Comparison of ENCODE assay signal across 27 cellular contexts in genomic region chr2:82316573-82317371, GRCh38.
DNase-seq lines count a peak whose midpoint lies in the region; ATAC-seq and TF ChIP-seq lines count a peak whose summit lies in the region.
"Had no signal": no experiment of that assay in that cellular context is flagged by ENCODE, and none has a peak within 500 bp of the region (broad histone marks: within the 10 kb centered on the region; RNA-seq: fewer than 3 reads in every experiment).

No MANE protein-coding gene starts in this region.

- WGBS in upper lobe of left lung, 2 donors = 31 to 37% methylated on average over 4 of the region's 4 CpGs

- DNase-seq in NCI-H1417 (lab: John Stamatoyannopoulos, UW) (peak in 2 of 3 experiments; percentile 10 to 32), NCI-H1417 treated with DMSO at 0.1 percent for 48 hours (lab: John Stamatoyannopoulos, UW) (no peak), NCI-H510A treated with DMSO at 0.1 percent for 48 hours (lab: John Stamatoyannopoulos, UW) (peak; percentile 69), fibroblast of pulmonary artery (ENCODE audit: low read depth) (peak; percentile 1), upper lobe of left lung (no peak)
- no peak for DNase-seq in natural killer cell treated with Interleukin-12 subunit alpha and Interleukin-12 subunit beta and Interleukin-15 and Interleukin-18, amount 100 ng/mL, for 72 hours (ENCODE audit: low spot score)
- DNase-seq in naive thymus-derived CD4-positive, alpha-beta T cell = no peak
- DNase-seq: activated B cell treated with CpG ODN at 0.5 μM for 24 hours; activated CD4-positive, alpha-beta T cell treated with anti-CD3 and anti-CD28 coated beads, Interleukin-2, amount 50 U/mL, for 4 hours; activated effector memory CD4-positive, alpha-beta T cell treated with Interleukin-2 at 50 U/mL for 16 hours; CD8-positive, alpha-beta T cell; DMS79; effector CD4-positive, alpha-beta T cell; gastrocnemius medialis; hippocampal formation; NCI-H1436 treated with DMSO at 0.1 percent for 48 hours; NCI-H446; RPMI8226 had no signal

- no peaks in the 10 kb centered on the region for H3K9me3 ChIP-seq in upper lobe of left lung
- no peaks in the 10 kb centered on the region for H3K9me3 ChIP-seq in naive thymus-derived CD4-positive, alpha-beta T cell (ENCODE audit: control insufficient read depth in 2 of 3, low read length in 3 of 3)
- H3K9me3 ChIP-seq: gastrocnemius medialis, neutrophil had no signal

- no peak for ATAC-seq in natural killer cell treated with Interleukin-12 subunit alpha and Interleukin-12 subunit beta and Interleukin-15 and Interleukin-18, amount 100 ng/mL, for 72 hours
- ATAC-seq in upper lobe of left lung (ENCODE audit: low FRiP score in 2 of 2) = no peak
- ATAC-seq in HG03139 (IDR thresholded peaks at IDR 0.05; ENCODE audit: unreplicated experiment) = no peak
- ATAC-seq in naive thymus-derived CD4-positive, alpha-beta T cell = no peak
- ATAC-seq: CD8-positive, alpha-beta T cell; gastrocnemius medialis; GM12878; SK-N-SH treated with all-trans-retinoic acid at 6 μM for 48 hours; stimulated activated memory B cell treated with anti-CD40 and anti-IgM and Interleukin-4, amounts not matched to agents 10 μg/mL and 1 μg/mL and 100 μg/mL, for 72 hours had no signal

- no peak overlapping the region for H3K27ac Mint-ChIP-seq in natural killer cell treated with Interleukin-12 subunit alpha and Interleukin-12 subunit beta and Interleukin-15 and Interleukin-18, amount 100 ng/mL, for 72 hours
- H3K27ac Mint-ChIP-seq in naive thymus-derived CD4-positive, alpha-beta T cell = no peak overlapping the region
- H3K27ac Mint-ChIP-seq: activated B cell treated with CpG ODN at 0.5 μM for 24 hours; CD8-positive, alpha-beta T cell; stimulated activated memory B cell treated with anti-CD40 and anti-IgM and Interleukin-4, amounts not matched to agents 10 μg/mL and 1 μg/mL and 100 μg/mL, for 72 hours; T-helper 2 cell treated with Interferon-gamma antibody and Interleukin-4, amounts not matched to agents 5 μg/mL and 100 μg/mL, for 36 hours had no signal

- no peak overlapping the region for H3K4me3 Mint-ChIP-seq in natural killer cell treated with Interleukin-12 subunit alpha and Interleukin-12 subunit beta and Interleukin-15 and Interleukin-18, amount 100 ng/mL, for 72 hours
- no peak overlapping the region for H3K4me3 Mint-ChIP-seq in naive thymus-derived CD4-positive, alpha-beta T cell
- H3K4me3 Mint-ChIP-seq: activated B cell treated with CpG ODN at 0.5 μM for 24 hours; CD8-positive, alpha-beta T cell; stimulated activated memory B cell treated with anti-CD40 and anti-IgM and Interleukin-4, amounts not matched to agents 10 μg/mL and 1 μg/mL and 100 μg/mL, for 72 hours; T-helper 2 cell treated with Interferon-gamma antibody and Interleukin-4, amounts not matched to agents 5 μg/mL and 100 μg/mL, for 36 hours had no signal

- TF ChIP-seq CTCF in fibroblast of pulmonary artery (IDR thresholded peaks at IDR 0.05; ENCODE audit: low read length, missing control alignments) (no peak), upper lobe of left lung (IDR thresholded peaks at IDR 0.05) (no peak)

- intact Hi-C loops in naive thymus-derived CD4-positive, alpha-beta T cell (cut with micrococcal nuclease) = no loop called here

- peaks cover 15% of the 10 kb centered on the region for H3K9me3 Mint-ChIP-seq in natural killer cell treated with Interleukin-12 subunit alpha and Interleukin-12 subunit beta and Interleukin-15 and Interleukin-18, amount 100 ng/mL, for 72 hours
- peaks cover 0 to 23% (median 4%) of the 10 kb centered on the region in 11 donors for H3K9me3 Mint-ChIP-seq in naive thymus-derived CD4-positive, alpha-beta T cell

- CTCF ChIA-PET in naive thymus-derived CD4-positive, alpha-beta T cell (lab: Charles Lee) = no interaction called here

- H3K27ac ChIP-seq in upper lobe of left lung = no peak overlapping the region
- no peak overlapping the region for H3K27ac ChIP-seq in naive thymus-derived CD4-positive, alpha-beta T cell (ENCODE audit: low read depth, low read length)
- H3K27ac ChIP-seq: 22Rv1, gastrocnemius medialis, neutrophil, skin epidermis had no signal

- no peak for TF ChIP-seq EP300 in upper lobe of left lung (IDR thresholded peaks at IDR 0.05)

- H3K36me3 ChIP-seq in upper lobe of left lung = no peaks in the 10 kb centered on the region
- H3K36me3 ChIP-seq in naive thymus-derived CD4-positive, alpha-beta T cell (ENCODE audit: control insufficient read depth in 2 of 3, insufficient read depth in 3 of 3, low read length in 3 of 3) = no peaks in the 10 kb centered on the region
- H3K36me3 ChIP-seq: gastrocnemius medialis, neutrophil had no signal

- TF ChIP-seq POLR2A in upper lobe of left lung (IDR thresholded peaks at IDR 0.05) = no peak

- H3K4me3 ChIP-seq in fibroblast of pulmonary artery (replicated peaks; ENCODE audit: low read depth, low read length) (no peak overlapping the region), upper lobe of left lung (no peak overlapping the region)
- no peak overlapping the region for H3K4me3 ChIP-seq in naive thymus-derived CD4-positive, alpha-beta T cell (ENCODE audit: low read length)
- H3K4me3 ChIP-seq: gastrocnemius medialis, GM12878, lung, skin epidermis had no signal

- no peaks in the 10 kb centered on the region for H3K4me1 Mint-ChIP-seq in natural killer cell treated with Interleukin-12 subunit alpha and Interleukin-12 subunit beta and Interleukin-15 and Interleukin-18, amount 100 ng/mL, for 72 hours (ENCODE audit: low read depth in 2 of 2)
- no peaks in the 10 kb centered on the region for H3K4me1 Mint-ChIP-seq in naive thymus-derived CD4-positive, alpha-beta T cell
- H3K4me1 Mint-ChIP-seq: activated B cell treated with CpG ODN at 0.5 μM for 24 hours; stimulated activated memory B cell treated with anti-CD40 and anti-IgM and Interleukin-4, amounts not matched to agents 10 μg/mL and 1 μg/mL and 100 μg/mL, for 72 hours had no signal

- no peaks in the 10 kb centered on the region for H3K27me3 Mint-ChIP-seq in natural killer cell treated with Interleukin-12 subunit alpha and Interleukin-12 subunit beta and Interleukin-15 and Interleukin-18, amount 100 ng/mL, for 72 hours
- H3K27me3 Mint-ChIP-seq in naive thymus-derived CD4-positive, alpha-beta T cell = no peaks in the 10 kb centered on the region
- H3K27me3 Mint-ChIP-seq: activated B cell treated with CpG ODN at 0.5 μM for 24 hours; stimulated activated memory B cell treated with anti-CD40 and anti-IgM and Interleukin-4, amounts not matched to agents 10 μg/mL and 1 μg/mL and 100 μg/mL, for 72 hours had no signal

- POLR2A ChIA-PET in naive thymus-derived CD4-positive, alpha-beta T cell (lab: Charles Lee) = no interaction called here

- H3K27me3 ChIP-seq in upper lobe of left lung = no peaks in the 10 kb centered on the region
- H3K27me3 ChIP-seq in naive thymus-derived CD4-positive, alpha-beta T cell (ENCODE audit: control insufficient read depth in 2 of 2, insufficient read depth in 2 of 2, low read length in 2 of 2) = no peaks in the 10 kb centered on the region
- H3K27me3 ChIP-seq: gastrocnemius medialis, neutrophil had no signal

- no peaks in the 10 kb centered on the region for H3K36me3 Mint-ChIP-seq in natural killer cell treated with Interleukin-12 subunit alpha and Interleukin-12 subunit beta and Interleukin-15 and Interleukin-18, amount 100 ng/mL, for 72 hours
- H3K36me3 Mint-ChIP-seq in naive thymus-derived CD4-positive, alpha-beta T cell = no peaks in the 10 kb centered on the region
- H3K36me3 Mint-ChIP-seq: CD8-positive, alpha-beta T cell; stimulated activated memory B cell treated with anti-CD40 and anti-IgM and Interleukin-4, amounts not matched to agents 10 μg/mL and 1 μg/mL and 100 μg/mL, for 72 hours had no signal

- H3K4me1 ChIP-seq in upper lobe of left lung = peaks cover 0 to 4% (median 0%) of the 10 kb centered on the region in 4 donors
- H3K4me1 ChIP-seq in naive thymus-derived CD4-positive, alpha-beta T cell (ENCODE audit: control insufficient read depth in 2 of 2, insufficient read depth in 2 of 2, low read length in 2 of 2) = no peaks in the 10 kb centered on the region
- H3K4me1 ChIP-seq: gastrocnemius medialis had no signal

Comparison
In these comparisons a context has a peak if more than half of its experiments do, and no peak if none do; other contexts are left out.
1. DNase-seq: peak in NCI-H1417 (2 of 3), NCI-H510A treated with DMSO at 0.1 percent for 48 hours (single experiment) and fibroblast of pulmonary artery (single experiment); none in NCI-H1417 treated with DMSO at 0.1 percent for 48 hours (single experiment), natural killer cell treated with Interleukin-12 subunit alpha and Interleukin-12 subunit beta and Interleukin-15 and Interleukin-18, amount 100 ng/mL, for 72 hours (single experiment), upper lobe of left lung (0 of 2) and naive thymus-derived CD4-positive, alpha-beta T cell (0 of 9).